ENCODE assay signal across 17 cellular contexts in the genomic region with DNA sequence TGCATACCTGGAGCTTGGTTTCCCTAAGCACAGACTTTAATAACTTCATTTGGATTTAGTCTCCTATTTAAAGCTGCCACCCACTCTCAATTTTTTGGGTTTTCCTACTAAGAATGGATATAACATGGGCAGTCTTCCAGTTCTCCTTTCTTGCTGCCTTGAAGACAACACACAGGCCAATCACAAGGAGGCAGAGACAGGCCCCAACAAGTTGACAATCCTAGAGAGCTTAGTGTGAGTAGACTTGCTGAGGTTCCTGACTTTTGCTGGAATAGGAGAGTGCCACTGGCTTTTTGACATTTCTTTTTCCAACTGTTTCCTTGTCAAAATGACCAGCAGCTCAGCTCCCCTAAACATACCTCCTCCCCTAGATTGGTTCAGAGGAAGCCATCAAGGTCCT.
"Had no signal": no experiment of that assay in that cellular context is flagged by ENCODE, and none has a peak within 500 bp of the region (broad histone marks: within the 10 kb centered on the region; RNA-seq: fewer than 3 reads in every experiment).

No MANE protein-coding gene starts in this region.

- DNase-seq: effector memory CD8-positive, alpha-beta T cell; erythroblast; heart left ventricle; hippocampal formation; kidney glomerular epithelial cell; mucosa of descending colon; naive thymus-derived CD8-positive, alpha-beta T cell; nucleus accumbens; pancreas; right cardiac atrium; stimulated activated CD4-positive, alpha-beta T cell treated with anti-CD3 and anti-CD28 coated beads, Interleukin-2, amount 100 ng/mL, for 48 hours; stimulated activated naive CD4-positive, alpha-beta T cell treated with Interleukin-2 at 50 U/mL for 16 hours; thyroid gland; upper lobe of left lung; uterus had no signal

- H3K4me2 ChIP-seq: smooth muscle cell had no signal

- H3K27me3 ChIP-seq: heart left ventricle, pancreas, suprapubic skin, thyroid gland, upper lobe of left lung, uterus had no signal

- ATAC-seq: effector memory CD8-positive, alpha-beta T cell; heart left ventricle; mucosa of descending colon; naive thymus-derived CD8-positive, alpha-beta T cell; pancreas; right cardiac atrium had no signal

- H3K4me1 ChIP-seq: pancreas, thyroid gland, uterus had no signal

- H3K4me3 ChIP-seq: heart left ventricle, mucosa of descending colon, pancreas, smooth muscle cell, suprapubic skin, thyroid gland, upper lobe of left lung, uterus had no signal

- H3K27ac ChIP-seq: heart left ventricle, pancreas, suprapubic skin, thyroid gland, upper lobe of left lung, uterus had no signal

- H3K9me3 ChIP-seq: mucosa of descending colon, pancreas, suprapubic skin, thyroid gland, upper lobe of left lung, uterus had no signal

- H3K36me3 ChIP-seq: heart left ventricle, pancreas, suprapubic skin, thyroid gland, upper lobe of left lung, uterus had no signal
